1 cellular context compared by ENCODE assay signal in the genomic region with DNA sequence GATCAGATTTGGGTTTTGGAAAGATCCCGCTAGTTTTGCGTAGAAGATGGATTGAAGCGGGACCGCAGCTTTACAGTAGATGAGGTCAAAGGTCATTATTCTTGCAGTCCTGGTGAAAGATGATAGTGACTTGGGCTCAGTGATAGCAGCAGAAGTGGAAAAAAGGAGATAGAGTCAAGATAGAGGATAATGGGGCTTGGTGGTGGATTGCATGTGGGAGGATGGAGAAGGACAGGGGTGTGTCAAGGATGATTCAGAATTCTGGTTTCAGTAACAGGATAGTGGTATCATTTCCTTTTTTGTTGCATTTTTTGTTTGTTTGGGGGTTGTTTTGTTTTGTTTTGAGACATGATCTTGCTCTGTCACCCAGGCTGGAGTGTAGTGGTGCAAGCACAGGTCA.
TF ChIP-seq lines count a peak whose summit lies in the region.

No MANE protein-coding gene starts in this region.

TF ChIP-seq in K562, 482 proteins besides CTCF, POLR2A, EP300 and RAD21 (continued from another document):
- TF ChIP-seq NR2C1 (IDR thresholded peaks at IDR 0.05), result peak; percentile 85
- peak; percentile 93 for TF ChIP-seq NR2C1 (tag; IDR thresholded peaks at IDR 0.05)
- peak; percentile 75 to 79 for TF ChIP-seq KDM1A (IDR thresholded peaks at IDR 0.05)
- no peak for TF ChIP-seq ZNF445 (CRISPR knock-in tag; IDR thresholded peaks at IDR 0.05; ENCODE audit: low read depth)
- no peak for TF ChIP-seq SAP30 (IDR thresholded peaks at IDR 0.05; ENCODE audit: borderline replicate concordance, insufficient read depth, low read depth, low read length, poor library complexity, severe bottlenecking)
- no peak for TF ChIP-seq SLC30A9 (CRISPR knock-in tag; IDR thresholded peaks at IDR 0.05)
- no peak for TF ChIP-seq FUS (optimal IDR thresholded peaks at IDR 0.05; ENCODE audit: low read depth, low read length)
- no peak for TF ChIP-seq ETV1 (tag; conservative IDR thresholded peaks at IDR 0.05; ENCODE audit: low read depth)
- TF ChIP-seq SMARCA4 (IDR thresholded peaks at IDR 0.05), result peak; percentile 87
- TF ChIP-seq GATAD2A (IDR thresholded peaks at IDR 0.05), result no peak
- TF ChIP-seq NFATC3 (IDR thresholded peaks at IDR 0.05), result no peak
